ENCODE assay signal across 9 cellular contexts in genomic region chr15:96325579-96326331, GRCh38. TPM values are rescaled to one million over a fixed set of nuclear protein-coding genes. Genes with fewer than 3 reads are reported as not detected.
DNase-seq lines count a peak whose midpoint lies in the region; FAIRE-seq and TF ChIP-seq lines count a peak whose summit lies in the region.
"Had no signal": no experiment of that assay in that cellular context is flagged by ENCODE, and none has a peak within 500 bp of the region (broad histone marks: within the 10 kb centered on the region; RNA-seq: fewer than 3 reads in every experiment).

No MANE protein-coding gene starts in this region.

- TF ChIP-seq POLR2A in Peyer's patch (IDR thresholded peaks at IDR 0.05) (no peak), prostate gland (IDR thresholded peaks at IDR 0.05) (no peak)

- peaks cover 91% of the 10 kb centered on the region for H3K79me2 ChIP-seq in fibroblast of lung (ENCODE audit: control insufficient read depth, insufficient read depth, low read length)

- no peaks in the 10 kb centered on the region for H4K20me1 ChIP-seq in fibroblast of lung (ENCODE audit: control insufficient read depth, extremely low read depth, insufficient read depth, low read length)

- FAIRE-seq in urothelium cell line (lab: Jason Lieb, UNC) = no peak
- FAIRE-seq: endometrium had no signal

- H3K27me3 ChIP-seq in Peyer's patch = peaks cover 0 to 18% of the 10 kb centered on the region in 2 donors
- H3K27me3 ChIP-seq in fibroblast of lung (ENCODE audit: control insufficient read depth, insufficient read depth, low read length) = no peaks in the 10 kb centered on the region
- H3K27me3 ChIP-seq in prostate gland (replicated peaks; ENCODE audit: insufficient read depth) = no peaks in the 10 kb centered on the region

- WGBS in prostate gland = 15% methylated on average over 17 of the region's 17 CpGs

- peak overlapping the region; percentile 58 to 87 (median 76) for H3K27ac ChIP-seq in Peyer's patch
- peak overlapping the region; percentile 87 for H3K27ac ChIP-seq in fibroblast of lung (ENCODE audit: insufficient read depth, low read length)
- peak overlapping the region; percentile 83 to 92 for H3K27ac ChIP-seq in prostate gland

- H3K9me3 ChIP-seq in Peyer's patch (peaks cover 0 to 7% (median 0%) of the 10 kb centered on the region in 4 donors), fibroblast of lung (ENCODE audit: control insufficient read depth, insufficient read depth, low read depth, low read length) (no peaks in the 10 kb centered on the region), prostate gland (no peaks in the 10 kb centered on the region)

- H3K9me3 Mint-ChIP-seq in activated naive CD8-positive, alpha-beta T cell treated with anti-CD3 and anti-CD28 coated beads for 36 hours = peaks cover 2% of the 10 kb centered on the region

- peak overlapping the region; percentile 37 for H2AFZ ChIP-seq in fibroblast of lung (ENCODE audit: low read length)

- DNase-seq in EH (ENCODE audit: low read depth) (peak; percentile 75), Peyer's patch (no peak), fibroblast of lung (ENCODE audit: low read depth in 2 of 2) (peak; percentile 71 to 81), prostate gland (ENCODE audit: low spot score) (no peak), NCI-H748 treated with DMSO at 0.1 percent for 48 hours (lab: John Stamatoyannopoulos, UW) (no peak), NCI-H2196 (lab: John Stamatoyannopoulos, UW; ENCODE audit: unreplicated experiment) (no peak), urothelium cell line (ENCODE audit: low spot score) (no peak)
- DNase-seq in activated naive CD8-positive, alpha-beta T cell treated with anti-CD3 and anti-CD28 coated beads for 36 hours = no peak

- H3K27me3 Mint-ChIP-seq in activated naive CD8-positive, alpha-beta T cell treated with anti-CD3 and anti-CD28 coated beads for 36 hours = peaks cover 96% of the 10 kb centered on the region

- H3K9ac ChIP-seq in fibroblast of lung (ENCODE audit: insufficient read depth, low read length) = peak overlapping the region; percentile 81

- no peak overlapping the region for H3K4me3 Mint-ChIP-seq in activated naive CD8-positive, alpha-beta T cell treated with anti-CD3 and anti-CD28 coated beads for 36 hours

- TF ChIP-seq CTCF in Peyer's patch (IDR thresholded peaks at IDR 0.05) = no peak
- no peak for TF ChIP-seq CTCF in fibroblast of lung (conservative IDR thresholded peaks at IDR 0.05 in 1 of 2, IDR thresholded peaks at IDR 0.05 in 1 of 2; ENCODE audit: low read depth in 1 of 2, low read length in 2 of 2)
- no peak for TF ChIP-seq CTCF in prostate gland (IDR thresholded peaks at IDR 0.05)

- peaks cover 6% of the 10 kb centered on the region for H3K4me1 Mint-ChIP-seq in activated naive CD8-positive, alpha-beta T cell treated with anti-CD3 and anti-CD28 coated beads for 36 hours

- H3K4me2 ChIP-seq in fibroblast of lung (ENCODE audit: extremely low read depth, insufficient read depth, low read length) = peak overlapping the region; percentile 96

- no peak overlapping the region for H3K27ac Mint-ChIP-seq in activated naive CD8-positive, alpha-beta T cell treated with anti-CD3 and anti-CD28 coated beads for 36 hours

- H3K36me3 ChIP-seq in Peyer's patch = no peaks in the 10 kb centered on the region
- no peaks in the 10 kb centered on the region for H3K36me3 ChIP-seq in fibroblast of lung (ENCODE audit: control insufficient read depth, insufficient read depth, low read length)
- no peaks in the 10 kb centered on the region for H3K36me3 ChIP-seq in prostate gland

- H3K4me1 ChIP-seq in Peyer's patch (peaks cover 0 to 12% (median 0%) of the 10 kb centered on the region in 4 donors), fibroblast of lung (ENCODE audit: control insufficient read depth, extremely low read depth, insufficient read depth, low read length) (peaks cover 9% of the 10 kb centered on the region), prostate gland (replicated peaks) (no peaks in the 10 kb centered on the region)

- H3K4me3 ChIP-seq in Peyer's patch = peak overlapping the region; percentile 9 to 56 (median 44)
- H3K4me3 ChIP-seq in fibroblast of lung (replicated peaks in 1 of 4; ENCODE audit: control extremely low read depth in 1 of 4, insufficient read depth in 1 of 4, low read depth in 3 of 4, low read length in 4 of 4) = peak overlapping the region; percentile 65 to 96 (median 74)
- peak overlapping the region; percentile 42 to 50 for H3K4me3 ChIP-seq in prostate gland

- no peaks in the 10 kb centered on the region for H3K36me3 Mint-ChIP-seq in activated naive CD8-positive, alpha-beta T cell treated with anti-CD3 and anti-CD28 coated beads for 36 hours

- intact Hi-C loops in prostate gland (cut with DNase I) = loop anchor here (2.0 to 10.0 kb wide), 4 partner anchors 271 to 1161 kb away; no protein-coding TSS in a partner anchor

RNA-seq across cellular contexts. Expression of gene NR2F2, which starts 4.7 kb away (rescaled TPM):
- 10 to 100 TPM in 3 of 4 donors, 1 to 10 TPM in 1; 7.9 to 20.9 (median 15.3) TPM for total RNA-seq in Peyer's patch
- 9.2 and 15.7 TPM in 2 replicates for total RNA-seq in fibroblast of lung
- polyA plus RNA-seq in fibroblast of lung = 66.5 and 130 TPM in 2 replicates
- polyA plus RNA-seq in fibroblast of lung (2012) = 124 and 286 TPM in 2 replicates
- 78.0 and 158 TPM in 2 replicates for polyA minus RNA-seq in fibroblast of lung (ENCODE audit: low replicate concordance)
- 10 to 100 TPM; 48.7 to 58.1 TPM for total RNA-seq in prostate gland
- not detected for total RNA-seq in activated naive CD8-positive, alpha-beta T cell treated with anti-CD3 and anti-CD28 coated beads for 36 hours

Comparison
In these comparisons a context has a peak if more than half of its experiments do, and no peak if none do; other contexts are left out.
1. DNase-seq: peak in EH (single experiment) and fibroblast of lung (2 of 2); none in Peyer's patch (0 of 3), prostate gland (single experiment), activated naive CD8-positive, alpha-beta T cell treated with anti-CD3 and anti-CD28 coated beads for 36 hours (single experiment), NCI-H748 treated with DMSO at 0.1 percent for 48 hours (single experiment), NCI-H2196 (single experiment) and urothelium cell line (single experiment).
2. RNA of gene NR2F2, which starts 4.7 kb away (total RNA-seq): 48.7 to 58.1 TPM in prostate gland, 9.2 to 15.7 TPM in fibroblast of lung and 7.9 to 20.9 TPM in Peyer's patch; not detected in activated naive CD8-positive, alpha-beta T cell treated with anti-CD3 and anti-CD28 coated beads for 36 hours; every median in the first group is over 4 times any median in the second.
3. Peak in every context shown above with its lines, with median percentiles within 50 percentile points of each other: H3K27ac ChIP-seq and H3K4me3 ChIP-seq.